ENCODE assay signal across 16 cellular contexts in the genomic region with DNA sequence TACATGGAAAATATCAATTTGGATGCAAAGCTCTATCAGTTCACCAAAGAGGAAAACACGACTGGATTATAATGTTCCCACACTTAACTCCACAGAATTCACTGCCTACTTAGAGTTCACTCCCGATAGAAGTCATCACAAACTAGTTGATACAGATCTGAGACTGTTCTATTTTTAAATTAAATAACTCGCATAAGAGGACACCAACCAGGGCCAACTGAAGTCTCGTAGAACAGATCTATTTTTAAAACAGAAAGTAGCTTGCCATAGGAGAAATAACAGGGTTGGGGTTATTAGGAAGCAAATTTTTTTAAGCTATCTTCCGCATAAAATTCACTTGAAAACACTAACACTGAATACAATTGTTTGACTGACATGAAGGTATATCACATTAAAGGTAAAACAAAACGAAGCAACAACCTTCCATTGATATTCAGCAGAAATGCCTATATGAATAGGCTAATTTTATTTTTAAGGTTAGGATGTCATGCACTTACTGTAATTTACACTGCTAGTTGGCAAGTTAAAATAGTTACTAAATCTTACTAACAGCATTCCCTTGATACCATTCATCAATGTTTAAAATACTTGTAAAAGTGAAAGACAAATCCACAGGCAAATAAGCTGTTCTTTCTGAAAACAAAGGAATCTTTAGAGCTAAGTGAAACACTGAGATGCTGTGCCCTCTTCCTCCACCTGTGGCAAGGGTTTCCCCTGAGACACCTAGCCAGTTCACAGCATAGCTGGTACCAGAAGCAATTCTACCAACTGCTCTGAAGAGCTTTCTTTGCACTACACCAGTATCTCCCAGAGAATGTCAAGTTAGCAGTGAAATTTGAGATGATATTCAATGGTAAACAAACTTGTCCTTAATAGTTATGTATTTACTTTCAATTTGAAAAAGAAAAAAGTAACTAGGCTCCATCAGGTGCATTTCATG.
DNase-seq lines count a peak whose midpoint lies in the region; TF ChIP-seq lines count a peak whose summit lies in the region.
"Had no signal": no experiment of that assay in that cellular context is flagged by ENCODE, and none has a peak within 500 bp of the region (broad histone marks: within the 10 kb centered on the region; RNA-seq: fewer than 3 reads in every experiment).

No MANE protein-coding gene starts in this region.

- H3K27me3 ChIP-seq in right atrium auricular region (no peaks in the 10 kb centered on the region), spleen (replicated peaks in 1 of 7) (peaks cover 0 to 5% (median 0%) of the 10 kb centered on the region in 7 donors), adrenal gland (no peaks in the 10 kb centered on the region)
- H3K27me3 ChIP-seq: transverse colon had no signal

- H3K4me3 ChIP-seq in right atrium auricular region (peak overlapping the region in 1 of 2 donors; percentile 12), spleen (peak overlapping the region in 2 of 8 donors; percentile 9), adrenal gland (peak overlapping the region in 1 of 4 donors; percentile 5)
- H3K4me3 ChIP-seq: lower lobe of right lung, transverse colon had no signal

- peak overlapping the region; percentile 67 for H3K27ac Mint-ChIP-seq in activated naive CD4-positive, alpha-beta T cell treated with anti-CD3 and anti-CD28 coated beads, Interleukin-2, amount 10 ng/mL, durations not matched to agents 7 days and 5 days
- H3K27ac Mint-ChIP-seq in T-helper 1 cell treated with Interleukin-12 subunit alpha and Interleukin-12 subunit beta and Interleukin-4 antibody, amounts not matched to agents 30 μg/mL and 1 μg/mL, for 36 hours, result peak overlapping the region; percentile 75
- H3K27ac Mint-ChIP-seq: activated CD8-positive, alpha-beta memory T cell treated with anti-CD3 and anti-CD28 coated beads, Interleukin-2, amount 10 ng/mL, durations not matched to agents 7 days and 5 days had no signal

- no peaks in the 10 kb centered on the region for H3K36me3 ChIP-seq in right atrium auricular region
- peaks cover 0 to 3% (median 0%) of the 10 kb centered on the region in 6 donors for H3K36me3 ChIP-seq in spleen
- H3K36me3 ChIP-seq in adrenal gland (replicated peaks in 1 of 2), result no peaks in the 10 kb centered on the region
- H3K36me3 ChIP-seq: lower lobe of right lung, transverse colon had no signal

- H3K4me3 Mint-ChIP-seq in activated naive CD4-positive, alpha-beta T cell treated with anti-CD3 and anti-CD28 coated beads, Interleukin-2, amount 10 ng/mL, durations not matched to agents 7 days and 5 days, result no peak overlapping the region
- H3K4me3 Mint-ChIP-seq in T-helper 1 cell treated with Interleukin-12 subunit alpha and Interleukin-12 subunit beta and Interleukin-4 antibody, amounts not matched to agents 30 μg/mL and 1 μg/mL, for 36 hours, result peak overlapping the region; percentile 25
- H3K4me3 Mint-ChIP-seq: activated CD8-positive, alpha-beta memory T cell treated with anti-CD3 and anti-CD28 coated beads, Interleukin-2, amount 10 ng/mL, durations not matched to agents 7 days and 5 days had no signal

- H3K36me3 Mint-ChIP-seq in activated naive CD4-positive, alpha-beta T cell treated with anti-CD3 and anti-CD28 coated beads, Interleukin-2, amount 10 ng/mL, durations not matched to agents 7 days and 5 days, result peaks cover 4% of the 10 kb centered on the region
- H3K36me3 Mint-ChIP-seq in T-helper 1 cell treated with Interleukin-12 subunit alpha and Interleukin-12 subunit beta and Interleukin-4 antibody, amounts not matched to agents 30 μg/mL and 1 μg/mL, for 36 hours (ENCODE audit: low read depth), result peaks cover 18% of the 10 kb centered on the region
- H3K36me3 Mint-ChIP-seq: activated CD8-positive, alpha-beta memory T cell treated with anti-CD3 and anti-CD28 coated beads, Interleukin-2, amount 10 ng/mL, durations not matched to agents 7 days and 5 days had no signal

- H3K27ac ChIP-seq in right atrium auricular region (peak overlapping the region; percentile 9 to 61), spleen (peak overlapping the region in 5 of 8 donors; percentile 24 to 50 (median 42)), adrenal gland (no peak overlapping the region)
- H3K27ac ChIP-seq: lower lobe of right lung, transverse colon had no signal

- peaks cover 5% of the 10 kb centered on the region for H3K27me3 Mint-ChIP-seq in activated naive CD4-positive, alpha-beta T cell treated with anti-CD3 and anti-CD28 coated beads, Interleukin-2, amount 10 ng/mL, durations not matched to agents 7 days and 5 days
- H3K27me3 Mint-ChIP-seq in T-helper 1 cell treated with Interleukin-12 subunit alpha and Interleukin-12 subunit beta and Interleukin-4 antibody, amounts not matched to agents 30 μg/mL and 1 μg/mL, for 36 hours (ENCODE audit: low read depth), result no peaks in the 10 kb centered on the region

- TF ChIP-seq POLR2A in spleen (IDR thresholded peaks at IDR 0.05), result no peak
- no peak for TF ChIP-seq POLR2A in adrenal gland (IDR thresholded peaks at IDR 0.05)

- H3K4me1 ChIP-seq in right atrium auricular region, result peaks cover 0 to 14% of the 10 kb centered on the region in 2 donors
- peaks cover 0 to 30% (median 2%) of the 10 kb centered on the region in 6 donors for H3K4me1 ChIP-seq in spleen
- H3K4me1 ChIP-seq in adrenal gland (replicated peaks in 1 of 2), result peaks cover 5 to 6% of the 10 kb centered on the region in 2 donors
- H3K4me1 ChIP-seq: lower lobe of right lung had no signal

- no peaks in the 10 kb centered on the region for H3K9me3 ChIP-seq in right atrium auricular region
- peaks cover 0 to 8% (median 0%) of the 10 kb centered on the region in 8 donors for H3K9me3 ChIP-seq in spleen
- H3K9me3 ChIP-seq in adrenal gland (replicated peaks in 1 of 3), result no peaks in the 10 kb centered on the region
- H3K9me3 ChIP-seq: lower lobe of right lung, transverse colon had no signal

- H3K9me3 Mint-ChIP-seq in activated naive CD4-positive, alpha-beta T cell treated with anti-CD3 and anti-CD28 coated beads, Interleukin-2, amount 10 ng/mL, durations not matched to agents 7 days and 5 days, result no peaks in the 10 kb centered on the region
- H3K9me3 Mint-ChIP-seq in T-helper 1 cell treated with Interleukin-12 subunit alpha and Interleukin-12 subunit beta and Interleukin-4 antibody, amounts not matched to agents 30 μg/mL and 1 μg/mL, for 36 hours, result peaks cover 5% of the 10 kb centered on the region

- no peak for DNase-seq in activated naive CD4-positive, alpha-beta T cell treated with anti-CD3 and anti-CD28 coated beads, Interleukin-2, amount 10 ng/mL, durations not matched to agents 7 days and 5 days
- no peak for DNase-seq in activated naive CD4-positive, alpha-beta T cell (lab: John Stamatoyannopoulos, UW)
- no peak for DNase-seq in right atrium auricular region (ENCODE audit: low spot score)
- DNase-seq in spleen, result no peak
- no peak for DNase-seq in adrenal gland
- no peak for DNase-seq in GM20000 (ENCODE audit: low spot score)
- DNase-seq in NCI-H526 treated with DMSO at 0.1 percent for 48 hours (lab: John Stamatoyannopoulos, UW), result no peak
- DNase-seq: activated CD8-positive, alpha-beta memory T cell treated with anti-CD3 and anti-CD28 coated beads, Interleukin-2, amount 10 ng/mL, durations not matched to agents 7 days and 5 days; amniotic stem cell; lower lobe of right lung; NCI-H1436 treated with DMSO at 0.1 percent for 48 hours; NCI-H82; occipital lobe; SIG-M5; transverse colon had no signal

- no peak for TF ChIP-seq CTCF in right atrium auricular region (IDR thresholded peaks at IDR 0.05)
- no peak for TF ChIP-seq CTCF in spleen (IDR thresholded peaks at IDR 0.05 in 8 of 11, conservative IDR thresholded peaks at IDR 0.05 in 3 of 11)
- no peak for TF ChIP-seq CTCF in adrenal gland (IDR thresholded peaks at IDR 0.05)
- TF ChIP-seq CTCF in GM20000 (IDR thresholded peaks at IDR 0.05; ENCODE audit: extremely low read depth, missing control alignments), result no peak

- CTCF ChIA-PET in activated naive CD4-positive, alpha-beta T cell treated with anti-CD3 and anti-CD28 coated beads, Interleukin-2, amount 10 ng/mL, durations not matched to agents 7 days and 5 days (lab: Charles Lee), result interaction anchor here (1.1 to 1.8 kb wide), 2 partner anchors 70 to 159 kb away, joined by 4 to 6 read pairs; no protein-coding TSS in a partner anchor

- H3K4me1 Mint-ChIP-seq in activated naive CD4-positive, alpha-beta T cell treated with anti-CD3 and anti-CD28 coated beads, Interleukin-2, amount 10 ng/mL, durations not matched to agents 7 days and 5 days, result peaks cover 28% of the 10 kb centered on the region
- peaks cover 38% of the 10 kb centered on the region for H3K4me1 Mint-ChIP-seq in T-helper 1 cell treated with Interleukin-12 subunit alpha and Interleukin-12 subunit beta and Interleukin-4 antibody, amounts not matched to agents 30 μg/mL and 1 μg/mL, for 36 hours (ENCODE audit: low read depth)

- intact Hi-C loops in spleen (cut with DNase I; ENCODE audit: low total_unique reads), result no loop called here
- intact Hi-C loops in adrenal gland (cut with DNase I), result no loop called here

- 14 to 32% (median 18%) methylated on average over 6 of the region's 6 CpGs for WGBS in spleen, 5 donors
- 25 to 34% (median 28%) methylated on average over 6 of the region's 6 CpGs for WGBS in adrenal gland, 4 donors

Comparison
In these comparisons a context has a peak if more than half of its experiments do, and no peak if none do; other contexts are left out.
1. H3K27ac ChIP-seq: peak in right atrium auricular region (2 of 2) and spleen (5 of 8); none in adrenal gland (0 of 5).